In genomic region chr5:125668904-125669303, GRCh38 we compare ENCODE assay signal across 1 cellular context.
TF ChIP-seq lines count a peak whose summit lies in the region.

No MANE protein-coding gene starts in this region.

TF ChIP-seq in HepG2, 621 proteins besides CTCF, POLR2A, EP300 and RAD21:
- no peak for TF ChIP-seq RBM22 (optimal IDR thresholded peaks at IDR 0.05; ENCODE audit: low read length)
- TF ChIP-seq, protein P1, sequence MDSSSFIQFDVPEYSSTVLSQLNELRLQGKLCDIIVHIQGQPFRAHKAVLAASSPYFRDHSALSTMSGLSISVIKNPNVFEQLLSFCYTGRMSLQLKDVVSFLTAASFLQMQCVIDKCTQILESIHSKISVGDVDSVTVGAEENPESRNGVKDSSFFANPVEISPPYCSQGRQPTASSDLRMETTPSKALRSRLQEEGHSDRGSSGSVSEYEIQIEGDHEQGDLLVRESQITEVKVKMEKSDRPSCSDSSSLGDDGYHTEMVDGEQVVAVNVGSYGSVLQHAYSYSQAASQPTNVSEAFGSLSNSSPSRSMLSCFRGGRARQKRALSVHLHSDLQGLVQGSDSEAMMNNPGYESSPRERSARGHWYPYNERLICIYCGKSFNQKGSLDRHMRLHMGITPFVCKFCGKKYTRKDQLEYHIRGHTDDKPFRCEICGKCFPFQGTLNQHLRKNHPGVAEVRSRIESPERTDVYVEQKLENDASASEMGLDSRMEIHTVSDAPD (CRISPR knock-in tag; IDR thresholded peaks at IDR 0.05): no peak
- TF ChIP-seq SOX5 (CRISPR knock-in tag; IDR thresholded peaks at IDR 0.05; ENCODE audit: borderline replicate concordance): no peak
- TF ChIP-seq CHD2 (IDR thresholded peaks at IDR 0.05; ENCODE audit: low read depth, low read length): no peak
- no peak for TF ChIP-seq ZNF180 (CRISPR knock-in tag; IDR thresholded peaks at IDR 0.05; ENCODE audit: borderline replicate concordance, low read depth)
- TF ChIP-seq, protein P2, sequence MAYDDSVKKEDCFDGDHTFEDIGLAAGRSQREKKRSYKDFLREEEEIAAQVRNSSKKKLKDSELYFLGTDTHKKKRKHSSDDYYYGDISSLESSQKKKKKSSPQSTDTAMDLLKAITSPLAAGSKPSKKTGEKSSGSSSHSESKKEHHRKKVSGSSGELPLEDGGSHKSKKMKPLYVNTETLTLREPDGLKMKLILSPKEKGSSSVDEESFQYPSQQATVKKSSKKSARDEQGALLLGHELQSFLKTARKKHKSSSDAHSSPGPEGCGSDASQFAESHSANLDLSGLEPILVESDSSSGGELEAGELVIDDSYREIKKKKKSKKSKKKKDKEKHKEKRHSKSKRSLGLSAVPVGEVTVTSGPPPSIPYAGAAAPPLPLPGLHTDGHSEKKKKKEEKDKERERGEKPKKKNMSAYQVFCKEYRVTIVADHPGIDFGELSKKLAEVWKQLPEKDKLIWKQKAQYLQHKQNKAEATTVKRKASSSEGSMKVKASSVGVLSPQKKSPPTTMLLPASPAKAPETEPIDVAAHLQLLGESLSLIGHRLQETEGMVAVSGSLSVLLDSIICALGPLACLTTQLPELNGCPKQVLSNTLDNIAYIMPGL (CRISPR knock-in tag; IDR thresholded peaks at IDR 0.05; ENCODE audit: borderline replicate concordance in 1 of 2, low read depth in 1 of 2): no peak
- TF ChIP-seq ZUFSP (CRISPR knock-in tag; IDR thresholded peaks at IDR 0.05; ENCODE audit: borderline replicate concordance): no peak
- no peak for TF ChIP-seq HOXA5 (CRISPR knock-in tag; IDR thresholded peaks at IDR 0.05)
- no peak for TF ChIP-seq ZNF292 (CRISPR knock-in tag; IDR thresholded peaks at IDR 0.05; ENCODE audit: borderline replicate concordance, low read depth)
- no peak for TF ChIP-seq TEAD2 (CRISPR knock-in tag; IDR thresholded peaks at IDR 0.05)
- TF ChIP-seq TSC22D2 (CRISPR knock-in tag; IDR thresholded peaks at IDR 0.05; ENCODE audit: borderline replicate concordance): no peak
- no peak for TF ChIP-seq RXRB (CRISPR knock-in tag; IDR thresholded peaks at IDR 0.05; ENCODE audit: borderline replicate concordance)
- TF ChIP-seq ZNF496 (CRISPR knock-in tag; IDR thresholded peaks at IDR 0.05; ENCODE audit: insufficient replicate concordance): no peak
- TF ChIP-seq, protein P3, sequence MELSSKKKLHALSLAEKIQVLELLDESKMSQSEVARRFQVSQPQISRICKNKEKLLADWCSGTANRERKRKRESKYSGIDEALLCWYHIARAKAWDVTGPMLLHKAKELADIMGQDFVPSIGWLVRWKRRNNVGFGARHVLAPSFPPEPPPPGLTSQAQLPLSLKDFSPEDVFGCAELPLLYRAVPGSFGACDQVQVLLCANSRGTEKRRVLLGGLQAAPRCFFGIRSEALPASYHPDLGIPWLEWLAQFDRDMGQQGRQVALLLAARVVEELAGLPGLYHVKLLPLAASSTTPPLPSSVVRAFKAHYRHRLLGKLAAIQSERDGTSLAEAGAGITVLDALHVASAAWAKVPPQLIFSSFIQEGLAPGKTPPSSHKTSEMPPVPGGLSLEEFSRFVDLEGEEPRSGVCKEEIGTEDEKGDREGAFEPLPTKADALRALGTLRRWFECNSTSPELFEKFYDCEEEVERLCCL (CRISPR knock-in tag; IDR thresholded peaks at IDR 0.05; ENCODE audit: borderline replicate concordance): no peak
TF ChIP-seq in HepG2: peak in this region for 0.
